ENCODE assay signal across 18 cellular contexts in genomic region chr5:77251921-77252320, GRCh38. TPM values are rescaled to one million over a fixed set of nuclear protein-coding genes. Genes with fewer than 3 reads are reported as not detected.
A peak's percentile ranks its signal among the peaks of the same experiment; 100 is the strongest.
DNase-seq lines count a peak whose midpoint lies in the region; ATAC-seq, FAIRE-seq and TF ChIP-seq lines count a peak whose summit lies in the region.
"Had no signal": no experiment of that assay in that cellular context is flagged by ENCODE, and none has a peak within 500 bp of the region (broad histone marks: within the 10 kb centered on the region; RNA-seq: fewer than 3 reads in every experiment).

No MANE protein-coding gene starts in this region.

- FAIRE-seq in HTR-8/SVneo (lab: Jason Lieb, UNC): no peak
- FAIRE-seq: H1 had no signal

- no peaks in the 10 kb centered on the region for H3K27me3 ChIP-seq in effector memory CD4-positive, alpha-beta T cell (replicated peaks; ENCODE audit: control insufficient read depth, insufficient read depth, low read length, poor library complexity, severe bottlenecking)
- H3K27me3 ChIP-seq: BLaER1 had no signal

- no peaks in the 10 kb centered on the region for H3K36me3 Mint-ChIP-seq in activated T-cell treated with anti-CD3 and anti-CD28 coated beads, Interleukin-2, amount 50 U/mL, for 72 hours (ENCODE audit: insufficient read depth in 2 of 2)
- H3K36me3 Mint-ChIP-seq: CD14-positive monocyte; CD4-positive, alpha-beta memory T cell had no signal

- H3K4me3 Mint-ChIP-seq in activated T-cell treated with anti-CD3 and anti-CD28 coated beads, Interleukin-2, amount 50 U/mL, for 72 hours: no peak overlapping the region
- H3K4me3 Mint-ChIP-seq in stimulated activated naive CD8-positive, alpha-beta T cell treated with anti-CD3 and anti-CD28 coated beads, Interleukin-15, amount 100 ng/mL, for 72 hours: no peak overlapping the region
- H3K4me3 Mint-ChIP-seq: CD14-positive monocyte; CD4-positive, alpha-beta memory T cell; H9 had no signal

- no peak overlapping the region for H3K27ac Mint-ChIP-seq in activated T-cell treated with anti-CD3 and anti-CD28 coated beads, Interleukin-2, amount 50 U/mL, for 72 hours
- no peak overlapping the region for H3K27ac Mint-ChIP-seq in stimulated activated naive CD8-positive, alpha-beta T cell treated with anti-CD3 and anti-CD28 coated beads, Interleukin-15, amount 100 ng/mL, for 72 hours
- H3K27ac Mint-ChIP-seq: CD14-positive monocyte; CD4-positive, alpha-beta memory T cell; H9 had no signal

- no peaks in the 10 kb centered on the region for H3K4me1 Mint-ChIP-seq in activated T-cell treated with anti-CD3 and anti-CD28 coated beads, Interleukin-2, amount 50 U/mL, for 72 hours (ENCODE audit: low read depth)
- H3K4me1 Mint-ChIP-seq in stimulated activated naive CD8-positive, alpha-beta T cell treated with anti-CD3 and anti-CD28 coated beads, Interleukin-15, amount 100 ng/mL, for 72 hours: no peaks in the 10 kb centered on the region
- H3K4me1 Mint-ChIP-seq: CD4-positive, alpha-beta memory T cell; H9 had no signal

- ATAC-seq in activated T-cell treated with anti-CD3 and anti-CD28 coated beads, Interleukin-2, amount 50 U/mL, for 72 hours (replicated peaks in 1 of 2): peak; percentile 29 to 72
- ATAC-seq in stimulated activated naive CD8-positive, alpha-beta T cell treated with anti-CD3 and anti-CD28 coated beads, Interleukin-15, amount 100 ng/mL, for 72 hours: peak; percentile 61

- no peak overlapping the region for H3K27ac ChIP-seq in effector memory CD4-positive, alpha-beta T cell (ENCODE audit: insufficient read depth, low read length, poor library complexity, severe bottlenecking)
- H3K27ac ChIP-seq: BLaER1, HL-60 had no signal

- no peak for DNase-seq in activated T-cell treated with anti-CD3 and anti-CD28 coated beads, Interleukin-2, amount 50 U/mL, for 72 hours
- DNase-seq in activated T-cell treated with anti-CD3 and anti-CD28 coated beads, Interleukin-2, amount 50 U/mL, for 1 hour: no peak
- DNase-seq in epithelial cell of esophagus (ENCODE audit: low read depth): peak; percentile 21
- DNase-seq in stimulated activated naive CD8-positive, alpha-beta T cell treated with anti-CD3 and anti-CD28 coated beads, Interleukin-15, amount 100 ng/mL, for 72 hours: no peak
- DNase-seq in effector memory CD4-positive, alpha-beta T cell: no peak
- no peak for DNase-seq in activated naive CD4-positive, alpha-beta T cell (lab: John Stamatoyannopoulos, UW)
- DNase-seq in HTR-8/SVneo (ENCODE audit: insufficient read length, low spot score): no peak
- DNase-seq: 8988T; Calu3; CD4-positive, alpha-beta memory T cell; DMS79 treated with DMSO at 0.1 percent for 48 hours; GF-D8; H9; IMR-90 had no signal

- peaks cover 0 to under 1% of the 10 kb centered on the region in 2 donors for H3K9me3 Mint-ChIP-seq in activated T-cell treated with anti-CD3 and anti-CD28 coated beads, Interleukin-2, amount 50 U/mL, for 72 hours
- peaks cover 0 to 2% of the 10 kb centered on the region in 2 donors for H3K9me3 Mint-ChIP-seq in stimulated activated naive CD8-positive, alpha-beta T cell treated with anti-CD3 and anti-CD28 coated beads, Interleukin-15, amount 100 ng/mL, for 72 hours
- H3K9me3 Mint-ChIP-seq: H9 had no signal

- TF ChIP-seq CTCF in epithelial cell of esophagus (IDR thresholded peaks at IDR 0.05; ENCODE audit: insufficient read depth, low read depth, low read length, missing control alignments): no peak

- H3K36me3 ChIP-seq in effector memory CD4-positive, alpha-beta T cell (ENCODE audit: control insufficient read depth, insufficient read depth, low read length): no peaks in the 10 kb centered on the region
- H3K36me3 ChIP-seq: BLaER1 had no signal

- no peaks in the 10 kb centered on the region for H3K4me1 ChIP-seq in effector memory CD4-positive, alpha-beta T cell (ENCODE audit: control insufficient read depth, insufficient read depth, low read length, poor library complexity, severe bottlenecking)
- H3K4me1 ChIP-seq: BLaER1 had no signal

- H3K27me3 Mint-ChIP-seq in activated T-cell treated with anti-CD3 and anti-CD28 coated beads, Interleukin-2, amount 50 U/mL, for 72 hours (ENCODE audit: low read depth): peaks cover 49% of the 10 kb centered on the region
- peaks cover 64% of the 10 kb centered on the region for H3K27me3 Mint-ChIP-seq in stimulated activated naive CD8-positive, alpha-beta T cell treated with anti-CD3 and anti-CD28 coated beads, Interleukin-15, amount 100 ng/mL, for 72 hours

- no peaks in the 10 kb centered on the region for H3K9me3 ChIP-seq in effector memory CD4-positive, alpha-beta T cell (ENCODE audit: control insufficient read depth, low read length)
- H3K9me3 ChIP-seq: BLaER1 had no signal

- no peak overlapping the region for H3K4me3 ChIP-seq in epithelial cell of esophagus (ENCODE audit: low read length)
- no peak overlapping the region for H3K4me3 ChIP-seq in effector memory CD4-positive, alpha-beta T cell (ENCODE audit: insufficient read depth, low read depth, low read length, poor library complexity, severe bottlenecking)
- H3K4me3 ChIP-seq: BLaER1 had no signal

RNA-seq across cellular contexts. Expression of gene PDE8B, which starts 41.4 kb away (rescaled TPM):
- under 1 TPM; 0.07 to 0.36 TPM for total RNA-seq in activated T-cell treated with anti-CD3 and anti-CD28 coated beads, Interleukin-2, amount 50 U/mL, for 72 hours
- total RNA-seq: CD4-positive, alpha-beta memory T cell had no signal
